ENCODE assay signal across 8 cellular contexts in genomic region chr4:55948726-55949479, GRCh38. TPM values are rescaled to one million over a fixed set of nuclear protein-coding genes. Genes with fewer than 3 reads are reported as not detected.
DNase-seq lines count a peak whose midpoint lies in the region; ATAC-seq and TF ChIP-seq lines count a peak whose summit lies in the region.

Gene CEP135, plus strand, starts transcription at chr4:55948945. Its CDS starts 3,186 bp downstream, at chr4:55952131.

- peak; percentile 98 for TF ChIP-seq CTCF in DOHH2 (IDR thresholded peaks at IDR 0.05; ENCODE audit: low read depth, low read length, poor library complexity, severe bottlenecking)
- TF ChIP-seq CTCF in KMS-11 (conservative IDR thresholded peaks at IDR 0.05; ENCODE audit: low read depth, low read length) = peak; percentile 64

- H3K9me3 ChIP-seq in DOHH2 (ENCODE audit: control insufficient read depth, insufficient read depth, low read length) = no peaks in the 10 kb centered on the region
- H3K9me3 ChIP-seq in esophagus (ENCODE audit: control insufficient read depth in 2 of 2, insufficient read depth in 1 of 2, low read depth in 1 of 2, low read length in 1 of 2) = no peaks in the 10 kb centered on the region
- no peaks in the 10 kb centered on the region for H3K9me3 ChIP-seq in muscle layer of colon (ENCODE audit: low read length)

- peaks cover 57% of the 10 kb centered on the region for H3K79me2 ChIP-seq in DOHH2 (ENCODE audit: control insufficient read depth, low read length)
- H3K79me2 ChIP-seq in KMS-11 (ENCODE audit: insufficient read depth, low read depth) = peaks cover 33% of the 10 kb centered on the region

- H3F3A ChIP-seq in DOHH2 (ENCODE audit: control insufficient read depth, insufficient read depth) = peaks cover 12% of the 10 kb centered on the region

- peak within 1 kb of the TSS; percentile 86 for H3K4me3 Mint-ChIP-seq in activated T-cell treated with anti-CD3 and anti-CD28 coated beads, Interleukin-2, amount 50 U/mL, for 24 hours

- H4K20me1 ChIP-seq in DOHH2 (ENCODE audit: control insufficient read depth, insufficient read depth, low read depth, low read length) (no peaks in the 10 kb centered on the region), KMS-11 (ENCODE audit: insufficient read depth) (no peaks in the 10 kb centered on the region)

- H3K36me3 ChIP-seq in DOHH2 (ENCODE audit: control insufficient read depth, low read length) (peaks cover 54% of the 10 kb centered on the region), KMS-11 (ENCODE audit: insufficient read depth) (no peaks in the 10 kb centered on the region), esophagus (ENCODE audit: control insufficient read depth in 2 of 2, insufficient read depth in 2 of 2, low read length in 1 of 2) (no peaks in the 10 kb centered on the region), muscle layer of colon (ENCODE audit: insufficient read depth, low read length) (no peaks in the 10 kb centered on the region)

- no peaks in the 10 kb centered on the region for H3K9me2 ChIP-seq in DOHH2 (replicated peaks; ENCODE audit: control insufficient read depth, low read length)

- peaks cover 28% of the 10 kb centered on the region for H3K36me3 Mint-ChIP-seq in activated T-cell treated with anti-CD3 and anti-CD28 coated beads, Interleukin-2, amount 50 U/mL, for 24 hours (ENCODE audit: low read depth)

- 0% methylated on average over 65 to 77 of the region's 77 CpGs for WGBS in esophagus, 2 donors

- no peaks in the 10 kb centered on the region for H3K27me3 Mint-ChIP-seq in activated T-cell treated with anti-CD3 and anti-CD28 coated beads, Interleukin-2, amount 50 U/mL, for 24 hours

- H2AFZ ChIP-seq in KMS-11 (ENCODE audit: low read depth) = peak within 1 kb of the TSS; percentile 61

- H3K4me1 ChIP-seq in DOHH2 (ENCODE audit: control insufficient read depth, low read length) (peaks cover 66% of the 10 kb centered on the region), KMS-11 (ENCODE audit: low read depth, poor library complexity, severe bottlenecking) (peaks cover 44% of the 10 kb centered on the region), esophagus (ENCODE audit: control insufficient read depth in 2 of 2, insufficient read depth in 2 of 2, low read length in 1 of 2) (no peaks in the 10 kb centered on the region), muscle layer of colon (ENCODE audit: insufficient read depth, low read length) (peaks cover 18% of the 10 kb centered on the region)

- no peaks in the 10 kb centered on the region for H3K9me3 Mint-ChIP-seq in activated T-cell treated with anti-CD3 and anti-CD28 coated beads, Interleukin-2, amount 50 U/mL, for 24 hours

- DNase-seq in activated T-cell treated with anti-CD3 and anti-CD28 coated beads, Interleukin-2, amount 50 U/mL, for 24 hours = peak; percentile 96
- peak; percentile 81 to 86 for DNase-seq in stimulated activated CD8-positive, alpha-beta memory T cell treated with anti-CD3 and anti-CD28 coated beads, Interleukin-7, amount 100 ng/mL, for 1 hour (ENCODE audit: low read depth in 2 of 2)

- H3K4me2 ChIP-seq in DOHH2 (ENCODE audit: low read length) (peak within 1 kb of the TSS; percentile 93), KMS-11 (peak within 1 kb of the TSS; percentile 99)

- H3K4me3 ChIP-seq in DOHH2 (ENCODE audit: low read length) = peak within 1 kb of the TSS; percentile 85
- H3K4me3 ChIP-seq in KMS-11 (IDR thresholded peaks at IDR 0.05; ENCODE audit: insufficient read depth, low read depth, low read length) = peak within 1 kb of the TSS; percentile 81
- H3K4me3 ChIP-seq in esophagus (ENCODE audit: low read depth in 1 of 2, low read length in 2 of 2) = peak within 1 kb of the TSS; percentile 74 to 91
- peak within 1 kb of the TSS; percentile 75 to 85 for H3K4me3 ChIP-seq in muscle layer of colon (ENCODE audit: low read depth in 1 of 2, low read length in 2 of 2)

- H3K27ac Mint-ChIP-seq in activated T-cell treated with anti-CD3 and anti-CD28 coated beads, Interleukin-2, amount 50 U/mL, for 24 hours = peak within 1 kb of the TSS; percentile 87

- ATAC-seq in GM21786 (IDR thresholded peaks at IDR 0.05; ENCODE audit: unreplicated experiment) = peak; percentile 73

- H3K27me3 ChIP-seq in DOHH2 (ENCODE audit: control insufficient read depth, low read length) = no peaks in the 10 kb centered on the region
- no peaks in the 10 kb centered on the region for H3K27me3 ChIP-seq in KMS-11 (ENCODE audit: insufficient read depth, low read depth)
- H3K27me3 ChIP-seq in esophagus (ENCODE audit: control insufficient read depth in 1 of 2, insufficient read depth in 2 of 2, low read length in 2 of 2) = no peaks in the 10 kb centered on the region
- H3K27me3 ChIP-seq in muscle layer of colon (ENCODE audit: control insufficient read depth in 1 of 2, insufficient read depth in 2 of 2, low read length in 2 of 2) = no peaks in the 10 kb centered on the region

- H3K27ac ChIP-seq in DOHH2 (ENCODE audit: low read depth, low read length) (peak within 1 kb of the TSS; percentile 99), KMS-11 (peak within 1 kb of the TSS; percentile 90), esophagus (ENCODE audit: low read depth in 2 of 2, low read length in 1 of 2) (peak within 1 kb of the TSS; percentile 89 to 94), muscle layer of colon (ENCODE audit: low read depth, low read length) (peak within 1 kb of the TSS; percentile 66)

- peaks cover 47% of the 10 kb centered on the region for H3K4me1 Mint-ChIP-seq in activated T-cell treated with anti-CD3 and anti-CD28 coated beads, Interleukin-2, amount 50 U/mL, for 24 hours (ENCODE audit: low read depth)

- peak within 1 kb of the TSS; percentile 86 for H3K9ac ChIP-seq in KMS-11
- H3K9ac ChIP-seq in muscle layer of colon (ENCODE audit: low read length) = peak within 1 kb of the TSS; percentile 35

TF ChIP-seq in PFSK-1, 5 proteins besides CTCF, POLR2A, EP300 and RAD21:
- TF ChIP-seq POLR2AphosphoS5 (IDR thresholded peaks at IDR 0.05; ENCODE audit: low read depth, low read length) (peak; percentile 80), FOXP2 (optimal IDR thresholded peaks at IDR 0.05; ENCODE audit: borderline replicate concordance, extremely low read depth, extremely low read length, insufficient read depth) (peak; percentile 96), TAF1 (IDR thresholded peaks at IDR 0.05; ENCODE audit: borderline replicate concordance, insufficient read depth, low read length) (no peak)

RNA-seq across cellular contexts. Expression of gene CEP135, which starts in this region (rescaled TPM):
- 1.5 TPM for polyA plus RNA-seq in PFSK-1 (2012; ENCODE audit: insufficient read length, low read depth)
- 1 to 10 TPM; 1.5 to 1.9 TPM for polyA plus RNA-seq in esophagus

Comparison
In these comparisons a context has a peak if more than half of its experiments do, and no peak if none do; other contexts are left out.
1. Peak in every context shown above with its lines: DNase-seq, ATAC-seq, H3K4me3 ChIP-seq and H3K27ac ChIP-seq.